Comparison of ENCODE assay signal across 9 cellular contexts in genomic region chr15:70761931-70762468, GRCh38. TPM values are rescaled to one million over a fixed set of nuclear protein-coding genes. Genes with fewer than 3 reads are reported as not detected.
DNase-seq lines count a peak whose midpoint lies in the region; ATAC-seq, FAIRE-seq and TF ChIP-seq lines count a peak whose summit lies in the region.
"Had no signal": no experiment of that assay in that cellular context is flagged by ENCODE, and none has a peak within 500 bp of the region (broad histone marks: within the 10 kb centered on the region; RNA-seq: fewer than 3 reads in every experiment).

No MANE protein-coding gene starts in this region.

- peaks cover 39% of the 10 kb centered on the region for H4K20me1 ChIP-seq in SK-N-SH (ENCODE audit: insufficient read depth)

- H2AFZ ChIP-seq in SK-N-SH (ENCODE audit: low read depth): no peak overlapping the region

- peak; percentile 91 for FAIRE-seq in kidney (lab: Jason Lieb, UNC)

- in situ Hi-C loops in G401 (cut with HindIII; ENCODE audit: low sequenced_read_pairs): no loop called here

- no peaks in the 10 kb centered on the region for H3K9me2 ChIP-seq in SK-N-SH

- H3K27ac ChIP-seq in SK-N-SH (ENCODE audit: low read depth in 2 of 2, low read length in 1 of 2): peak overlapping the region in 1 of 2 experiments; percentile 88; a peak in 3 of 4 replicates
- H3K27ac ChIP-seq in adrenal gland: peak overlapping the region in 4 of 5 donors; percentile 87 to 96 (median 94)
- peak overlapping the region; percentile 94 for H3K27ac ChIP-seq in kidney (ENCODE audit: low read depth in 2 of 2, low read length in 2 of 2)
- H3K27ac ChIP-seq in subcutaneous abdominal adipose tissue (ENCODE audit: low read depth, low read length): peak overlapping the region; percentile 92

- no peak for ATAC-seq in SK-N-SH treated with all-trans-retinoic acid at 6 μM for 48 hours

- TF ChIP-seq CTCF in SK-N-SH (IDR thresholded peaks at IDR 0.05) (no peak), adrenal gland (IDR thresholded peaks at IDR 0.05) (no peak), kidney (IDR thresholded peaks at IDR 0.05; ENCODE audit: borderline replicate concordance, extremely low read depth, insufficient read depth) (no peak), GM20000 (IDR thresholded peaks at IDR 0.05; ENCODE audit: extremely low read depth, missing control alignments) (no peak)

- POLR2A ChIA-PET in SK-N-SH (lab: Yijun Ruan, JAX): no interaction called here

- intact Hi-C loops in adrenal gland (cut with DNase I) (no loop called here), kidney (cut with DNase I) (no loop called here)

- no peak for TF ChIP-seq EP300 in SK-N-SH (IDR thresholded peaks at IDR 0.05; ENCODE audit: borderline replicate concordance in 1 of 2, low read depth in 1 of 2, low read length in 1 of 2)

- H3K27me3 ChIP-seq in SK-N-SH (ENCODE audit: insufficient read depth): no peaks in the 10 kb centered on the region
- no peaks in the 10 kb centered on the region for H3K27me3 ChIP-seq in adrenal gland
- H3K27me3 ChIP-seq in subcutaneous abdominal adipose tissue (ENCODE audit: control insufficient read depth in 5 of 5, insufficient read depth in 4 of 5, low read length in 5 of 5): no peaks in the 10 kb centered on the region

- H3K9me3 ChIP-seq in SK-N-SH (no peaks in the 10 kb centered on the region), adrenal gland (replicated peaks in 1 of 3) (no peaks in the 10 kb centered on the region), kidney (ENCODE audit: control insufficient read depth in 1 of 2, low read length in 2 of 2) (no peaks in the 10 kb centered on the region), subcutaneous abdominal adipose tissue (ENCODE audit: control insufficient read depth in 5 of 5, low read length in 5 of 5) (no peaks in the 10 kb centered on the region)
- H3K9me3 ChIP-seq: BE2C had no signal

- H3K36me3 ChIP-seq in SK-N-SH (replicated peaks in 1 of 2; ENCODE audit: control insufficient read depth in 1 of 2, insufficient read depth in 2 of 2, low read length in 1 of 2): peaks cover 0 to 27% of the 10 kb centered on the region in 2 experiments
- no peaks in the 10 kb centered on the region for H3K36me3 ChIP-seq in adrenal gland (replicated peaks in 1 of 2)
- H3K36me3 ChIP-seq in kidney (ENCODE audit: control insufficient read depth in 1 of 2, insufficient read depth in 2 of 2, low read length in 2 of 2): no peaks in the 10 kb centered on the region
- peaks cover 0 to 5% (median 0%) of the 10 kb centered on the region in 5 donors for H3K36me3 ChIP-seq in subcutaneous abdominal adipose tissue (ENCODE audit: control insufficient read depth in 5 of 5, insufficient read depth in 5 of 5, low read length in 5 of 5)
- H3K36me3 ChIP-seq: BE2C had no signal

- H3K4me2 ChIP-seq in SK-N-SH: peak overlapping the region; percentile 92

- 20% methylated on average over 7 of the region's 7 CpGs for WGBS in SK-N-SH (ENCODE audit: low lambda C conversion rate)
- WGBS in adrenal gland, 4 donors: 18 to 25% (median 19%) methylated on average over 7 of the region's 7 CpGs

- no peak for TF ChIP-seq RAD21 in SK-N-SH (IDR thresholded peaks at IDR 0.05; ENCODE audit: low read length)

- H3K79me2 ChIP-seq in SK-N-SH (ENCODE audit: insufficient read depth): peaks cover 63% of the 10 kb centered on the region

- CTCF ChIA-PET in SK-N-SH (lab: Yijun Ruan, JAX): interaction anchor here (0.7 kb wide), 1 partner anchor 50 kb away, joined by 4 read pairs; no protein-coding TSS in a partner anchor

- DNase-seq in SK-N-SH: no peak
- no peak for DNase-seq in adrenal gland
- DNase-seq in kidney: no peak
- no peak for DNase-seq in MV-4-11 (lab: John Stamatoyannopoulos, UW)
- no peak for DNase-seq in G401 (ENCODE audit: low spot score)
- DNase-seq in GM20000 (ENCODE audit: low spot score): no peak

- H3K4me3 ChIP-seq in SK-N-SH (ENCODE audit: low read depth in 2 of 2, low read length in 1 of 2) (peak overlapping the region; percentile 79 to 94), adrenal gland (peak overlapping the region in 3 of 4 donors; percentile 6 to 86 (median 85)), kidney (ENCODE audit: low read length in 2 of 2) (peak overlapping the region; percentile 85 to 94), subcutaneous abdominal adipose tissue (ENCODE audit: low read depth in 1 of 5, low read length in 5 of 5) (peak overlapping the region; percentile 70 to 95 (median 91))

- H3K4me1 ChIP-seq in SK-N-SH (ENCODE audit: control insufficient read depth in 1 of 2, insufficient read depth in 2 of 2, low read depth in 1 of 2, low read length in 1 of 2): peaks cover 8 to 23% of the 10 kb centered on the region in 2 experiments; a peak in 3 of 4 replicates
- H3K4me1 ChIP-seq in adrenal gland (replicated peaks in 1 of 2): peaks cover 11 to 23% of the 10 kb centered on the region in 2 donors
- H3K4me1 ChIP-seq in kidney (ENCODE audit: control insufficient read depth in 1 of 2, insufficient read depth in 1 of 2, low read depth in 1 of 2, low read length in 2 of 2): peaks cover 3 to 5% of the 10 kb centered on the region in 2 donors
- peaks cover 0 to 41% (median 39%) of the 10 kb centered on the region in 5 donors for H3K4me1 ChIP-seq in subcutaneous abdominal adipose tissue (ENCODE audit: control insufficient read depth in 5 of 5, insufficient read depth in 5 of 5, low read length in 5 of 5)
- H3K4me1 ChIP-seq: BE2C had no signal

- peak overlapping the region; percentile 94 for H3K9ac ChIP-seq in SK-N-SH
- peak overlapping the region in 1 of 2 donors; percentile 91 for H3K9ac ChIP-seq in kidney (ENCODE audit: low read length in 2 of 2)
- peak overlapping the region; percentile 19 to 95 (median 92) for H3K9ac ChIP-seq in subcutaneous abdominal adipose tissue (ENCODE audit: low read length in 5 of 5)

- H3F3A ChIP-seq in SK-N-SH (replicated peaks; ENCODE audit: insufficient read depth): peaks cover 34% of the 10 kb centered on the region

- TF ChIP-seq POLR2A in adrenal gland (IDR thresholded peaks at IDR 0.05): no peak

TF ChIP-seq in SK-N-SH, 30 proteins besides CTCF, POLR2A, EP300 and RAD21 (continues in another document):
- TF ChIP-seq IRF3 (IDR thresholded peaks at IDR 0.05; ENCODE audit: low read depth, low read length) (no peak), TCF12 (IDR thresholded peaks at IDR 0.05) (no peak), USF2 (IDR thresholded peaks at IDR 0.05; ENCODE audit: borderline replicate concordance, low read depth, low read length) (no peak)

TF ChIP-seq in SK-N-SH treated with all-trans-retinoic acid at 6 μM for 48 hours, 23 proteins besides CTCF, POLR2A, EP300 and RAD21:
- TF ChIP-seq ZC3H10 (CRISPR knock-in tag; IDR thresholded peaks at IDR 0.05): no peak
- no peak for TF ChIP-seq PPARA (CRISPR knock-in tag; IDR thresholded peaks at IDR 0.05; ENCODE audit: borderline replicate concordance)
- TF ChIP-seq ZNF565 (CRISPR knock-in tag; conservative IDR thresholded peaks at IDR 0.05; ENCODE audit: low read depth): no peak
- TF ChIP-seq TCF4 (CRISPR knock-in tag; IDR thresholded peaks at IDR 0.05; ENCODE audit: borderline replicate concordance): no peak

RNA-seq across cellular contexts. Expression of gene UACA, which starts 1.4 kb away (rescaled TPM):
- polyA plus RNA-seq in SK-N-SH (2012; rRNA removed) (35.9 and 57.1 TPM in 2 replicates), adrenal gland (100 to 1,000 TPM in 1 of 3 donors, 10 to 100 TPM in 2; 27.3 to 186 (median 87.8) TPM), kidney (ENCODE audit: insufficient read depth, low read depth, low replicate concordance) (49.6 TPM)
- 21.5 and 27.6 TPM in 2 replicates for polyA plus RNA-seq in SK-N-SH (2012; cell fraction: cytosol; rRNA removed)
- 156 and 175 TPM in 2 replicates for polyA plus RNA-seq in SK-N-SH (2012; cell fraction: nucleus; rRNA removed)
- total RNA-seq in adrenal gland (10 to 100 TPM; 16.7 to 53.3 (median 34.5) TPM), kidney (92.7 TPM)
- 32.3 and 82.5 TPM in 2 replicates for total RNA-seq in G401 (2014; rRNA removed; shearing (Covaris generic))
